Comparison of ENCODE assay signal across 8 cellular contexts in genomic region chrX:135521405-135522131, GRCh38. TPM values are rescaled to one million over a fixed set of nuclear protein-coding genes. Genes with fewer than 3 reads are reported as not detected.
DNase-seq lines count a peak whose midpoint lies in the region; ATAC-seq and TF ChIP-seq lines count a peak whose summit lies in the region.

No MANE protein-coding gene starts in this region.

- H3K27me3 ChIP-seq in SK-N-SH (ENCODE audit: insufficient read depth): no peaks in the 10 kb centered on the region
- no peaks in the 10 kb centered on the region for H3K27me3 ChIP-seq in parathyroid adenoma (ENCODE audit: control insufficient read depth, insufficient read depth, low read length)
- no peaks in the 10 kb centered on the region for H3K27me3 ChIP-seq in tibial artery

- H3K36me3 ChIP-seq in SK-N-SH (replicated peaks in 1 of 2; ENCODE audit: control insufficient read depth in 1 of 2, insufficient read depth in 2 of 2, low read length in 1 of 2) (no peaks in the 10 kb centered on the region), parathyroid adenoma (ENCODE audit: control insufficient read depth, insufficient read depth, low read length) (no peaks in the 10 kb centered on the region), tibial artery (no peaks in the 10 kb centered on the region)

- peaks cover 3% of the 10 kb centered on the region for H3F3A ChIP-seq in SK-N-SH (replicated peaks; ENCODE audit: insufficient read depth)

- no peaks in the 10 kb centered on the region for H3K9me3 Mint-ChIP-seq in activated naive CD4-positive, alpha-beta T cell treated with anti-CD3 and anti-CD28 coated beads, Interleukin-2, amount 50 U/mL, for 72 hours

- DNase-seq in GM03348 (ENCODE audit: low spot score) (peak; percentile 91), HEK293T (ENCODE audit: extremely low spot score) (peak; percentile 81), NAMALWA (ENCODE audit: low spot score) (peak; percentile 85), SK-N-SH (peak; percentile 82), head of caudate nucleus (peak; percentile 59 to 92 (median 80)), tibial artery (peak; percentile 76 to 91)
- DNase-seq in activated naive CD4-positive, alpha-beta T cell treated with anti-CD3 and anti-CD28 coated beads, Interleukin-2, amount 50 U/mL, for 72 hours (ENCODE audit: low spot score in 2 of 2): peak; percentile 66 to 86

- TF ChIP-seq RAD21 in SK-N-SH (IDR thresholded peaks at IDR 0.05; ENCODE audit: low read length): no peak

- POLR2A ChIA-PET in HEK293T (lab: Yijun Ruan, JAX): no interaction called here
- POLR2A ChIA-PET in SK-N-SH (lab: Yijun Ruan, JAX): interaction anchor here (0.6 to 0.7 kb wide), 2 partner anchors 31 to 1359 kb away, joined by 3 read pairs; partner anchors contain the start of gene RBMX

- H3K27ac ChIP-seq in SK-N-SH (ENCODE audit: low read depth in 2 of 2, low read length in 1 of 2) (peak overlapping the region; percentile 69 to 79), parathyroid adenoma (peak overlapping the region; percentile 92), tibial artery (peak overlapping the region; percentile 96 to 97)

- H3K9ac ChIP-seq in SK-N-SH: peak overlapping the region; percentile 80
- peak overlapping the region; percentile 87 for H3K9ac ChIP-seq in parathyroid adenoma

- H3K27ac Mint-ChIP-seq in activated naive CD4-positive, alpha-beta T cell treated with anti-CD3 and anti-CD28 coated beads, Interleukin-2, amount 50 U/mL, for 72 hours: peak overlapping the region; percentile 96 to 97

- no peaks in the 10 kb centered on the region for H4K20me1 ChIP-seq in SK-N-SH (ENCODE audit: insufficient read depth)

- CTCF ChIA-PET in HEK293T (lab: Yijun Ruan, JAX): no interaction called here
- CTCF ChIA-PET in SK-N-SH (lab: Yijun Ruan, JAX): interaction anchor here (1.3 kb wide), 2 partner anchors 10 to 21 kb away, joined by 3 to 4 read pairs; no protein-coding TSS in a partner anchor

- ATAC-seq in activated naive CD4-positive, alpha-beta T cell treated with anti-CD3 and anti-CD28 coated beads, Interleukin-2, amount 50 U/mL, for 72 hours: peak; percentile 74 to 75

- no peak for TF ChIP-seq EP300 in SK-N-SH (IDR thresholded peaks at IDR 0.05; ENCODE audit: borderline replicate concordance in 1 of 2, low read depth in 1 of 2, low read length in 1 of 2)

- 3% methylated on average over 43 of the region's 73 CpGs for WGBS in SK-N-SH (ENCODE audit: low lambda C conversion rate)

- H3K4me2 ChIP-seq in SK-N-SH: peak overlapping the region; percentile 78
- peak overlapping the region; percentile 75 for H3K4me2 ChIP-seq in parathyroid adenoma (ENCODE audit: low read length)

- no peaks in the 10 kb centered on the region for H3K9me2 ChIP-seq in SK-N-SH

- TF ChIP-seq CTCF in SK-N-SH (IDR thresholded peaks at IDR 0.05): no peak
- no peak for TF ChIP-seq CTCF in parathyroid adenoma (IDR thresholded peaks at IDR 0.05)
- no peak for TF ChIP-seq CTCF in tibial artery (IDR thresholded peaks at IDR 0.05)

- no peaks in the 10 kb centered on the region for H3K79me2 ChIP-seq in SK-N-SH (ENCODE audit: insufficient read depth)
- no peaks in the 10 kb centered on the region for H3K79me2 ChIP-seq in parathyroid adenoma

- H2AFZ ChIP-seq in SK-N-SH (ENCODE audit: low read depth) (peak overlapping the region; percentile 94), parathyroid adenoma (peak overlapping the region; percentile 91)

- H3K9me3 ChIP-seq in SK-N-SH: no peaks in the 10 kb centered on the region
- H3K9me3 ChIP-seq in parathyroid adenoma (ENCODE audit: control insufficient read depth, low read length): no peaks in the 10 kb centered on the region
- H3K9me3 ChIP-seq in tibial artery: no peaks in the 10 kb centered on the region

- H3K36me3 Mint-ChIP-seq in activated naive CD4-positive, alpha-beta T cell treated with anti-CD3 and anti-CD28 coated beads, Interleukin-2, amount 50 U/mL, for 72 hours: peaks cover 20 to 24% of the 10 kb centered on the region in 2 donors

- intact Hi-C loops in head of caudate nucleus (cut with DNase I) (no loop called here), tibial artery (cut with DNase I; ENCODE audit: low total_unique reads) (no loop called here)

- H3K4me3 ChIP-seq in SK-N-SH (ENCODE audit: low read depth in 2 of 2, low read length in 1 of 2) (peak overlapping the region; percentile 59 to 70), parathyroid adenoma (ENCODE audit: low read depth, low read length) (peak overlapping the region; percentile 66), tibial artery (peak overlapping the region; percentile 86 to 87)

- no peaks in the 10 kb centered on the region for H3K4me1 ChIP-seq in SK-N-SH (ENCODE audit: control insufficient read depth in 1 of 2, insufficient read depth in 2 of 2, low read depth in 1 of 2, low read length in 1 of 2)
- no peaks in the 10 kb centered on the region for H3K4me1 ChIP-seq in parathyroid adenoma
- peaks cover 0 to 2% (median 0%) of the 10 kb centered on the region in 4 donors for H3K4me1 ChIP-seq in tibial artery

TF ChIP-seq in HEK293T, 16 proteins besides CTCF, POLR2A, EP300 and RAD21:
- no peak for TF ChIP-seq BHLHE40 (IDR thresholded peaks at IDR 0.05; ENCODE audit: borderline replicate concordance)
- no peak for TF ChIP-seq FOXA1 (IDR thresholded peaks at IDR 0.05)
- no peak for TF ChIP-seq ELF4 (IDR thresholded peaks at IDR 0.05)
- no peak for TF ChIP-seq FOXK2 (IDR thresholded peaks at IDR 0.05)
- TF ChIP-seq TARDBP (IDR thresholded peaks at IDR 0.05): no peak
- TF ChIP-seq FOXM1 (IDR thresholded peaks at IDR 0.05; ENCODE audit: borderline replicate concordance): no peak
- no peak for TF ChIP-seq ZNF384 (IDR thresholded peaks at IDR 0.05)
- TF ChIP-seq L3MBTL2 (conservative IDR thresholded peaks at IDR 0.05): peak; percentile 65

TF ChIP-seq in SK-N-SH, 30 proteins besides CTCF, POLR2A, EP300 and RAD21 (continues in another document):
- TF ChIP-seq FOXJ3 (CRISPR knock-in tag; IDR thresholded peaks at IDR 0.05) (no peak), GATA2 (CRISPR knock-in tag; IDR thresholded peaks at IDR 0.05) (no peak), RXRA (IDR thresholded peaks at IDR 0.05; ENCODE audit: borderline replicate concordance, low read depth) (no peak), JUND (IDR thresholded peaks at IDR 0.05) (no peak), TEAD4 (IDR thresholded peaks at IDR 0.05; ENCODE audit: borderline replicate concordance, insufficient read depth) (no peak), POLR2AphosphoS5 (IDR thresholded peaks at IDR 0.05; ENCODE audit: low read depth, low read length) (peak; percentile 53; the same call in 1 of the 2 replicates), RCOR1 (IDR thresholded peaks at IDR 0.05; ENCODE audit: low read length) (no peak), FOSL2 (IDR thresholded peaks at IDR 0.05; ENCODE audit: borderline replicate concordance, low read depth) (no peak), IRF3 (IDR thresholded peaks at IDR 0.05; ENCODE audit: low read depth, low read length) (no peak), NRF1 (IDR thresholded peaks at IDR 0.05; ENCODE audit: low read depth, low read length) (no peak)
- TF ChIP-seq, protein P1, sequence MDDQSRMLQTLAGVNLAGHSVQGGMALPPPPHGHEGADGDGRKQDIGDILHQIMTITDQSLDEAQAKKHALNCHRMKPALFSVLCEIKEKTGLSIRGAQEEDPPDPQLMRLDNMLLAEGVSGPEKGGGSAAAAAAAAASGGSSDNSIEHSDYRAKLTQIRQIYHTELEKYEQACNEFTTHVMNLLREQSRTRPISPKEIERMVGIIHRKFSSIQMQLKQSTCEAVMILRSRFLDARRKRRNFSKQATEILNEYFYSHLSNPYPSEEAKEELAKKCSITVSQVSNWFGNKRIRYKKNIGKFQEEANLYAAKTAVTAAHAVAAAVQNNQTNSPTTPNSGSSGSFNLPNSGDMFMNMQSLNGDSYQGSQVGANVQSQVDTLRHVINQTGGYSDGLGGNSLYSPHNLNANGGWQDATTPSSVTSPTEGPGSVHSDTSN (IDR thresholded peaks at IDR 0.05): no peak
- TF ChIP-seq, protein P2, sequence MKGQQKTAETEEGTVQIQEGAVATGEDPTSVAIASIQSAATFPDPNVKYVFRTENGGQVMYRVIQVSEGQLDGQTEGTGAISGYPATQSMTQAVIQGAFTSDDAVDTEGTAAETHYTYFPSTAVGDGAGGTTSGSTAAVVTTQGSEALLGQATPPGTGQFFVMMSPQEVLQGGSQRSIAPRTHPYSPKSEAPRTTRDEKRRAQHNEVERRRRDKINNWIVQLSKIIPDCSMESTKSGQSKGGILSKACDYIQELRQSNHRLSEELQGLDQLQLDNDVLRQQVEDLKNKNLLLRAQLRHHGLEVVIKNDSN (IDR thresholded peaks at IDR 0.05; ENCODE audit: borderline replicate concordance, low read depth): no peak
- TF ChIP-seq, protein P3, sequence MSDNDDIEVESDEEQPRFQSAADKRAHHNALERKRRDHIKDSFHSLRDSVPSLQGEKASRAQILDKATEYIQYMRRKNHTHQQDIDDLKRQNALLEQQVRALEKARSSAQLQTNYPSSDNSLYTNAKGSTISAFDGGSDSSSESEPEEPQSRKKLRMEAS (IDR thresholded peaks at IDR 0.05; ENCODE audit: low read depth): peak; percentile 70; the same call in 1 of the 2 replicates

RNA-seq across cellular contexts. Expression of gene INTS6L, which starts 1.1 kb away (rescaled TPM):
- polyA plus RNA-seq in SK-N-SH (2012; rRNA removed): 2.0 and 2.9 TPM in 2 replicates
- 0.96 and 1.3 TPM in 2 replicates for polyA plus RNA-seq in SK-N-SH (2012; cell fraction: cytosol; rRNA removed)
- polyA plus RNA-seq in SK-N-SH (2012; cell fraction: nucleus; rRNA removed): 7.6 and 15.1 TPM in 2 replicates
- total RNA-seq in activated naive CD4-positive, alpha-beta T cell treated with anti-CD3 and anti-CD28 coated beads, Interleukin-2, amount 50 U/mL, for 72 hours: 10 to 100 TPM; 26.0 to 30.3 TPM

Comparison
In these comparisons a context has a peak if more than half of its experiments do, and no peak if none do; other contexts are left out.
1. Peak in every context shown above with its lines: DNase-seq, ATAC-seq, H3K4me3 ChIP-seq and H3K27ac ChIP-seq.